Comparison of ENCODE assay signal across 8 cellular contexts in genomic region chr18:50009772-50010171, GRCh38.
DNase-seq lines count a peak whose midpoint lies in the region; ATAC-seq and TF ChIP-seq lines count a peak whose summit lies in the region.

No MANE protein-coding gene starts in this region.

- H3K36me3 ChIP-seq in A673 (ENCODE audit: insufficient read depth, low read length, poor library complexity, severe bottlenecking) = no peaks in the 10 kb centered on the region

- H3K27me3 Mint-ChIP-seq in activated CD4-positive, alpha-beta T cell treated with anti-CD3 and anti-CD28 coated beads, Interleukin-2, amount 10 ng/mL, durations not matched to agents 7 days and 5 days = peaks cover 2% of the 10 kb centered on the region
- peaks cover 0 to 4% (median 0%) of the 10 kb centered on the region in 5 donors for H3K27me3 Mint-ChIP-seq in naive thymus-derived CD8-positive, alpha-beta T cell

- no peaks in the 10 kb centered on the region for H3K9me3 ChIP-seq in A673 (ENCODE audit: low read depth, low read length, poor library complexity, severe bottlenecking)

- no TSS peak for BruUV-seq in A673 (replicated peaks; lab: Mats Ljungman, UMichigan)

- H3K27ac Mint-ChIP-seq in activated CD4-positive, alpha-beta T cell treated with anti-CD3 and anti-CD28 coated beads, Interleukin-2, amount 10 ng/mL, durations not matched to agents 7 days and 5 days = no peak overlapping the region
- H3K27ac Mint-ChIP-seq in naive thymus-derived CD8-positive, alpha-beta T cell = peak overlapping the region in 1 of 10 donors; percentile 72

- no peaks in the 10 kb centered on the region for H3K4me1 ChIP-seq in A673 (ENCODE audit: insufficient read depth, low read length, poor library complexity, severe bottlenecking)

- CTCF ChIA-PET in A673 (lab: Charles Lee) = no interaction called here
- CTCF ChIA-PET in activated CD4-positive, alpha-beta T cell treated with anti-CD3 and anti-CD28 coated beads, Interleukin-2, amount 10 ng/mL, durations not matched to agents 7 days and 5 days (lab: Charles Lee) = no interaction called here

- no peak overlapping the region for H3K27ac ChIP-seq in A673 (ENCODE audit: low read depth, low read length, poor library complexity, severe bottlenecking)

- no peaks in the 10 kb centered on the region for H3K36me3 Mint-ChIP-seq in activated CD4-positive, alpha-beta T cell treated with anti-CD3 and anti-CD28 coated beads, Interleukin-2, amount 10 ng/mL, durations not matched to agents 7 days and 5 days (ENCODE audit: low read depth)
- H3K36me3 Mint-ChIP-seq in naive thymus-derived CD8-positive, alpha-beta T cell = no peaks in the 10 kb centered on the region

- DNase-seq in A673 (ENCODE audit: low spot score) (peak; percentile 59), NCI-H2196 treated with DMSO at 0.1 percent for 48 hours (lab: John Stamatoyannopoulos, UW; ENCODE audit: unreplicated experiment) (peak; percentile 67), epithelial cell of proximal tubule (ENCODE audit: low read depth) (no peak)
- DNase-seq in activated CD4-positive, alpha-beta T cell treated with anti-CD3 and anti-CD28 coated beads, Interleukin-2, amount 10 ng/mL, durations not matched to agents 7 days and 5 days = peak; percentile 65
- DNase-seq in naive thymus-derived CD8-positive, alpha-beta T cell = peak in 7 of 10 donors; percentile 9 to 66 (median 23)

- H3K4me3 ChIP-seq in A673 (ENCODE audit: low read depth, low read length, poor library complexity, severe bottlenecking) (no peak overlapping the region), epithelial cell of proximal tubule (ENCODE audit: low read depth, low read length) (no peak overlapping the region)

- peaks cover 24% of the 10 kb centered on the region for H3K27me3 ChIP-seq in A673 (replicated peaks; ENCODE audit: insufficient read depth, low read depth, low read length, poor library complexity)

- intact Hi-C loops in A673 (cut with micrococcal nuclease; ENCODE audit: unreplicated experiment) = loop anchor here (5.0 to 10.0 kb wide), 3 partner anchors 193 to 415 kb away; no protein-coding TSS in a partner anchor

- no peak overlapping the region for H3K4me3 Mint-ChIP-seq in activated CD4-positive, alpha-beta T cell treated with anti-CD3 and anti-CD28 coated beads, Interleukin-2, amount 10 ng/mL, durations not matched to agents 7 days and 5 days
- H3K4me3 Mint-ChIP-seq in naive thymus-derived CD8-positive, alpha-beta T cell = no peak overlapping the region

- peak; percentile 89 for ATAC-seq in GM18502 (IDR thresholded peaks at IDR 0.05; ENCODE audit: poor library complexity, unreplicated experiment)
- ATAC-seq in HG03108 (IDR thresholded peaks at IDR 0.05; ENCODE audit: unreplicated experiment) = peak; percentile 74
- ATAC-seq in naive thymus-derived CD8-positive, alpha-beta T cell = peak; percentile 76 to 81
- no peak for ATAC-seq in HG02840 (IDR thresholded peaks at IDR 0.05; ENCODE audit: low FRiP score, unreplicated experiment)

- H3K4me1 Mint-ChIP-seq in activated CD4-positive, alpha-beta T cell treated with anti-CD3 and anti-CD28 coated beads, Interleukin-2, amount 10 ng/mL, durations not matched to agents 7 days and 5 days = no peaks in the 10 kb centered on the region
- peaks cover 0 to 5% (median 0%) of the 10 kb centered on the region in 4 donors for H3K4me1 Mint-ChIP-seq in naive thymus-derived CD8-positive, alpha-beta T cell

- peak; percentile 68 for TF ChIP-seq CTCF in A673 (conservative IDR thresholded peaks at IDR 0.05; ENCODE audit: low read depth, low read length)
- TF ChIP-seq CTCF in epithelial cell of proximal tubule (conservative IDR thresholded peaks at IDR 0.05; ENCODE audit: low read depth, low read length) = peak; percentile 77

- H3K9me3 Mint-ChIP-seq in activated CD4-positive, alpha-beta T cell treated with anti-CD3 and anti-CD28 coated beads, Interleukin-2, amount 10 ng/mL, durations not matched to agents 7 days and 5 days = no peaks in the 10 kb centered on the region
- no peaks in the 10 kb centered on the region for H3K9me3 Mint-ChIP-seq in naive thymus-derived CD8-positive, alpha-beta T cell

- POLR2A ChIA-PET in A673 (lab: Charles Lee; ENCODE audit: low non-redundant PET) = no interaction called here
- POLR2A ChIA-PET in activated CD4-positive, alpha-beta T cell treated with anti-CD3 and anti-CD28 coated beads, Interleukin-2, amount 10 ng/mL, durations not matched to agents 7 days and 5 days (lab: Charles Lee) = no interaction called here
- POLR2A ChIA-PET in naive thymus-derived CD8-positive, alpha-beta T cell (lab: Charles Lee) = no interaction called here
